In the genomic region with DNA sequence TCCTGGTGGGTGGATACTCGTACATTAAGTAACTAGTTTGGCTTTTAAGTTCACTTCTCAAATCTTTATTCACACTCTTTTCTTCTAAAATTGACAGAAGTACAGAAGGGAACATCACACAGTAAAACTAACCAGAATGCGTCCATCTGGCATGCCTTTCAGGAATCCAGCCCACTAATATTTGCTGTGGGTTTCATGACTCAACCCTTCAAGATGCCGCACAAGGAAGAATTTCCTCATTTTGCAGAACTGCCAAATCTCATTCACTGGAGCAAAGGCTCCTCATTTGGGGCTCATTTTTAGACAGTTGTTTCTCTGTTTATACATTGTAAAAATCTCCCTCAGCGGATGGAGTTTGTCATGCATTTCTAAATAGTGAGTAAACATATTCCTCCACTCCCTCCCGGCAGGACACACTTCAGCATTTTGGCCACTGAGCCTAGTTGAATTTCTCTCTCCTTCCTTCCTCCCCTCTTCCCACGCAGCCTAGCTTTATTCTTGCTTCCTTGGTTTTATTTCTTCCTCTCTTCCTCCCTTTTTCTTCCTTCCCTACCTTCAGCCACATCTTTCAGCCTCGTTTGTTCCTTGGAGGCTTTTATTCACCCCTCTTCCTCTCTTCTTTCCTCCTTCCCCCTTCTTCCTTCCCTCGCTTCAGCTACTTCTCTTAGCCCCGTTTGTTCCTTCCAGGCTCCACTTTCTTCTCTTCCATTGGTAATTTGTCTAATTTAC, we compare ENCODE assay signal across 8 cellular contexts.
DNase-seq lines count a peak whose midpoint lies in the region; ATAC-seq and TF ChIP-seq lines count a peak whose summit lies in the region.

No MANE protein-coding gene starts in this region.

- DNase-seq in NCI-H345 (lab: John Stamatoyannopoulos, UW) (peak; percentile 6), NCI-H345 treated with DMSO at 0.1 percent for 48 hours (lab: John Stamatoyannopoulos, UW; ENCODE audit: unreplicated experiment) (no peak), NT2/D1 (ENCODE audit: low read depth, low spot score) (no peak), colonic mucosa (peak; percentile 32), lower lobe of right lung (no peak), thoracic aorta (ENCODE audit: low spot score) (no peak), DMS114 treated with DMSO at 0.1 percent for 48 hours (lab: John Stamatoyannopoulos, UW; ENCODE audit: unreplicated experiment) (no peak)

- peak overlapping the region; percentile 46 for H3K9ac ChIP-seq in NT2/D1 (ENCODE audit: insufficient read length, low read depth)
- peak overlapping the region; percentile 62 to 81 for H3K9ac ChIP-seq in colonic mucosa (ENCODE audit: low read depth in 2 of 2, low read length in 2 of 2)

- H3K4me1 ChIP-seq in NT2/D1 (ENCODE audit: insufficient read depth, insufficient read length) (no peaks in the 10 kb centered on the region), colonic mucosa (no peaks in the 10 kb centered on the region), lower lobe of right lung (peaks cover 14% of the 10 kb centered on the region), thoracic aorta (ENCODE audit: control insufficient read depth in 1 of 2, low read depth in 2 of 2) (peaks cover 5 to 32% of the 10 kb centered on the region in 2 donors)

- H3K4me3 ChIP-seq in NT2/D1 (ENCODE audit: insufficient read length, low read depth) (peak overlapping the region; percentile 64), colonic mucosa (peak overlapping the region; percentile 67), lower lobe of right lung (peak overlapping the region; percentile 71), thoracic aorta (peak overlapping the region; percentile 85)

- TF ChIP-seq CTCF in colonic mucosa (IDR thresholded peaks at IDR 0.05) = no peak
- no peak for TF ChIP-seq CTCF in lower lobe of right lung (IDR thresholded peaks at IDR 0.05)
- TF ChIP-seq CTCF in thoracic aorta (IDR thresholded peaks at IDR 0.05) = no peak

- no peaks in the 10 kb centered on the region for H3K27me3 ChIP-seq in NT2/D1 (ENCODE audit: insufficient read depth, insufficient read length)
- no peaks in the 10 kb centered on the region for H3K27me3 ChIP-seq in colonic mucosa
- no peaks in the 10 kb centered on the region for H3K27me3 ChIP-seq in lower lobe of right lung (ENCODE audit: low read depth)
- no peaks in the 10 kb centered on the region for H3K27me3 ChIP-seq in thoracic aorta (replicated peaks; ENCODE audit: insufficient read depth)

- ATAC-seq in lower lobe of right lung (peak; percentile 37 to 50), thoracic aorta (ENCODE audit: insufficient number of reproducible peaks, low FRiP score, low read depth) (peak; percentile 44), HG03025 (IDR thresholded peaks at IDR 0.05; ENCODE audit: low FRiP score, unreplicated experiment) (no peak)

- intact Hi-C loops in colonic mucosa (cut with DNase I) = no loop called here
- intact Hi-C loops in lower lobe of right lung (cut with DNase I) = no loop called here

- peak overlapping the region; percentile 97 for H3K27ac ChIP-seq in colonic mucosa
- peak overlapping the region; percentile 94 for H3K27ac ChIP-seq in lower lobe of right lung
- peak overlapping the region; percentile 76 to 97 for H3K27ac ChIP-seq in thoracic aorta

- H3K9me3 ChIP-seq in NT2/D1 (ENCODE audit: insufficient read depth, low read length) (no peaks in the 10 kb centered on the region), colonic mucosa (no peaks in the 10 kb centered on the region), lower lobe of right lung (no peaks in the 10 kb centered on the region), thoracic aorta (no peaks in the 10 kb centered on the region)

- H3K36me3 ChIP-seq in NT2/D1 (ENCODE audit: insufficient read depth, insufficient read length, low read length) = no peaks in the 10 kb centered on the region
- H3K36me3 ChIP-seq in colonic mucosa = no peaks in the 10 kb centered on the region
- H3K36me3 ChIP-seq in lower lobe of right lung = no peaks in the 10 kb centered on the region
- H3K36me3 ChIP-seq in thoracic aorta = no peaks in the 10 kb centered on the region

Comparison
In these comparisons a context has a peak if more than half of its experiments do, and no peak if none do; other contexts are left out.
1. DNase-seq: peak in NCI-H345 (single experiment) and colonic mucosa (single experiment); none in NCI-H345 treated with DMSO at 0.1 percent for 48 hours (single experiment), NT2/D1 (single experiment), lower lobe of right lung (single experiment), thoracic aorta (single experiment) and DMS114 treated with DMSO at 0.1 percent for 48 hours (single experiment).
2. Peak in every context shown above with its lines, with median percentiles within 50 percentile points of each other: H3K4me3 ChIP-seq and H3K27ac ChIP-seq.